ENCODE assay signal across 8 cellular contexts in the genomic region with DNA sequence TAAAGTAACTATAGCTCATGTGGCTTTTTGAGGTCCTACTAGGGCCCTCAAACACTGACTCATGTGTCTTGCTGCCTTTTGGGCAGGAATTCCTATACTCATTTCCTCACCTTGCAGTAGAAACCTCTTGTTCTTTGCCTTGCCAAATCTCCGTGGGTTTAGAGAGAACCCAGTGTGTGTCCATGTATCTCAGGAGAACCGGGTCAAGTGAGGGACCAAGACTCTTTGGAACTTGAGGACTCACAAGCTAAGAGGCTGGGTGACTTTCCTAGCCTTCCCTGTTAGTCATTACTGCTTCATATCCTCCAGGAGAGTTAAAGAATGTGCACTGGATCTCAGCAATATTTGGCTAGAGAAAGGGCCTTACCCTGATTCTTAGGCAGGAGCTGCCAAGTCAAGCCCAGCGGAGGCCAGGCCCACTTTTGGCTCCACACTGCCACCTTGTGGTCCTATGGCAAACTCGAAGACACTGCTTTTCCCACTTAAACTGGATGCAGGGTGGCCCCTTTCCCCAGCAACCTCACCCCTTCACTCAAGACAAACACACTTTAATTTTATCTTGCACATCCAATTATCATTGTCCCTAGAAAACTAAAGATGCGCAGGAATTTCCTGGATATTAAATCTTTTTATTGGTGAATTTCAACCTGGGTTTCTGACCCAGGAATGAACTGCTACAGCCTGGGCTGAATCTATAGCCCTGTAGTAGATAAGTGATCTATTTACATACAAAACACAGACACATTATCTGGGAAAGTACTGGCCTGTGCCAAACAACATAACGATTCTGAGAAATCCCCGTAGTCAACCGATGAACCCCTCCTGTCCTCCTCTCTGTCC.
DNase-seq lines count a peak whose midpoint lies in the region; ATAC-seq, FAIRE-seq and TF ChIP-seq lines count a peak whose summit lies in the region.

No MANE protein-coding gene starts in this region.

- peak; percentile 56 for ATAC-seq in HG02885 (IDR thresholded peaks at IDR 0.05; ENCODE audit: poor library complexity, unreplicated experiment)
- ATAC-seq in HG02852 (IDR thresholded peaks at IDR 0.05; ENCODE audit: unreplicated experiment) = no peak

- peak; percentile 99 for TF ChIP-seq CTCF in D721Med (IDR thresholded peaks at IDR 0.05; ENCODE audit: insufficient read depth, missing control alignments)

- peak; percentile 72 for DNase-seq in D721Med (ENCODE audit: insufficient read length, low spot score)
- peak; percentile 76 for DNase-seq in NCI-H226
- DNase-seq in activated CD4-positive, CD25-positive, alpha-beta regulatory T cell treated with anti-CD3 and anti-CD28 coated beads, Interleukin-2, amount 50 U/mL, for 16 hours (ENCODE audit: low read depth, low spot score) = peak; percentile 58
- peak; percentile 56 for DNase-seq in central memory CD4-positive, alpha-beta T cell
- DNase-seq in left kidney (ENCODE audit: low read depth, low spot score) = peak; percentile 90
- DNase-seq in stimulated activated CD4-positive, alpha-beta T cell treated with anti-CD3 and anti-CD28 coated beads, Interleukin-4, amount 100 ng/mL, for 24 hours = peak; percentile 85

- FAIRE-seq in D721Med (lab: Jason Lieb, UNC) = no peak
